Comparison of ENCODE assay signal across 1 cellular context in the genomic region with DNA sequence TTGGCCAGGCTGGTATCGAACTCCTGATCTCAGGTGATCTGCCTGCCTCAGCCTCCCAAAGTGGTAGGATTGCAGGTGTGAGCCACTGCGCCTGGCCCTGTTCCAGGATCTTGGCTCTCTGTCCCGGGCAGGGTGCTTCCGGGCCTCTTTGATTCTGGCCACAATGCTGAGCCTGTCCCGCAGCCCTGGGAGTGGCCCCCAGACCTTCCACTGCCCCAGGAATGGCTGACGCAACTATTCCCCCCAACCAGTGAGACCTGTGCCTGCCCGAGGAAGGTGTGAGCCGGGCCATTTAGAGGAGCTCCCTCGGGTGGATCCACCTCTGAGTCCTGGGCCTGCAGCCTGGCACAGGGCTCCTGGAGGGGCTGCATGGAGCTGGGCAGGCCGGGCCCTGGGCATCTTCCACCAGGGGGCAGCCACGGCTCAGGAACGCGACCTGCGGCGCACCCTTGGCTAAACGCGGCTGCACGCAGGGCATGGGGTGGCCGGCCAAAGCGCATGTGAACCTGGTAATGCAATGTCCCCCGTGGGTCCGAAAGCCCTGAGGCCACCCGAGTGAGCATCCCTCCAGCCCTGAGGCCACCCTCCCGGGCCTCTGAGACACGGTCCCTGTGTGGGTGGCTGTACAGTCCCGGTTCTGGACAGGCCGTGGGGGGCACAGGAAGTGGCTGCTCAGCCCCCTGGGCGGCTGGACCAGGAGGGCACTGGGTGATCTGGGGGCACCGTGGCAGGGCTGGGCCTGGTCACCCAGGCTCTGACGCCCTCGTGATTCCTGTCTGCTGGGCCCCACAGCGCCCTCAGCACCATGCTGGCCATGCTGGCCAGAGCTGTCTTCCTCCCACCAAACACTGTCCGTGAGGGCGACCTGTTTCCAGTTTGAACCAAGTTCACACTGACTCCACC.
TF ChIP-seq lines count a peak whose summit lies in the region.

No MANE protein-coding gene starts in this region.

TF ChIP-seq in K562, 482 proteins besides CTCF, POLR2A, EP300 and RAD21 (continued from another document and continues in another):
- TF ChIP-seq, protein P1, sequence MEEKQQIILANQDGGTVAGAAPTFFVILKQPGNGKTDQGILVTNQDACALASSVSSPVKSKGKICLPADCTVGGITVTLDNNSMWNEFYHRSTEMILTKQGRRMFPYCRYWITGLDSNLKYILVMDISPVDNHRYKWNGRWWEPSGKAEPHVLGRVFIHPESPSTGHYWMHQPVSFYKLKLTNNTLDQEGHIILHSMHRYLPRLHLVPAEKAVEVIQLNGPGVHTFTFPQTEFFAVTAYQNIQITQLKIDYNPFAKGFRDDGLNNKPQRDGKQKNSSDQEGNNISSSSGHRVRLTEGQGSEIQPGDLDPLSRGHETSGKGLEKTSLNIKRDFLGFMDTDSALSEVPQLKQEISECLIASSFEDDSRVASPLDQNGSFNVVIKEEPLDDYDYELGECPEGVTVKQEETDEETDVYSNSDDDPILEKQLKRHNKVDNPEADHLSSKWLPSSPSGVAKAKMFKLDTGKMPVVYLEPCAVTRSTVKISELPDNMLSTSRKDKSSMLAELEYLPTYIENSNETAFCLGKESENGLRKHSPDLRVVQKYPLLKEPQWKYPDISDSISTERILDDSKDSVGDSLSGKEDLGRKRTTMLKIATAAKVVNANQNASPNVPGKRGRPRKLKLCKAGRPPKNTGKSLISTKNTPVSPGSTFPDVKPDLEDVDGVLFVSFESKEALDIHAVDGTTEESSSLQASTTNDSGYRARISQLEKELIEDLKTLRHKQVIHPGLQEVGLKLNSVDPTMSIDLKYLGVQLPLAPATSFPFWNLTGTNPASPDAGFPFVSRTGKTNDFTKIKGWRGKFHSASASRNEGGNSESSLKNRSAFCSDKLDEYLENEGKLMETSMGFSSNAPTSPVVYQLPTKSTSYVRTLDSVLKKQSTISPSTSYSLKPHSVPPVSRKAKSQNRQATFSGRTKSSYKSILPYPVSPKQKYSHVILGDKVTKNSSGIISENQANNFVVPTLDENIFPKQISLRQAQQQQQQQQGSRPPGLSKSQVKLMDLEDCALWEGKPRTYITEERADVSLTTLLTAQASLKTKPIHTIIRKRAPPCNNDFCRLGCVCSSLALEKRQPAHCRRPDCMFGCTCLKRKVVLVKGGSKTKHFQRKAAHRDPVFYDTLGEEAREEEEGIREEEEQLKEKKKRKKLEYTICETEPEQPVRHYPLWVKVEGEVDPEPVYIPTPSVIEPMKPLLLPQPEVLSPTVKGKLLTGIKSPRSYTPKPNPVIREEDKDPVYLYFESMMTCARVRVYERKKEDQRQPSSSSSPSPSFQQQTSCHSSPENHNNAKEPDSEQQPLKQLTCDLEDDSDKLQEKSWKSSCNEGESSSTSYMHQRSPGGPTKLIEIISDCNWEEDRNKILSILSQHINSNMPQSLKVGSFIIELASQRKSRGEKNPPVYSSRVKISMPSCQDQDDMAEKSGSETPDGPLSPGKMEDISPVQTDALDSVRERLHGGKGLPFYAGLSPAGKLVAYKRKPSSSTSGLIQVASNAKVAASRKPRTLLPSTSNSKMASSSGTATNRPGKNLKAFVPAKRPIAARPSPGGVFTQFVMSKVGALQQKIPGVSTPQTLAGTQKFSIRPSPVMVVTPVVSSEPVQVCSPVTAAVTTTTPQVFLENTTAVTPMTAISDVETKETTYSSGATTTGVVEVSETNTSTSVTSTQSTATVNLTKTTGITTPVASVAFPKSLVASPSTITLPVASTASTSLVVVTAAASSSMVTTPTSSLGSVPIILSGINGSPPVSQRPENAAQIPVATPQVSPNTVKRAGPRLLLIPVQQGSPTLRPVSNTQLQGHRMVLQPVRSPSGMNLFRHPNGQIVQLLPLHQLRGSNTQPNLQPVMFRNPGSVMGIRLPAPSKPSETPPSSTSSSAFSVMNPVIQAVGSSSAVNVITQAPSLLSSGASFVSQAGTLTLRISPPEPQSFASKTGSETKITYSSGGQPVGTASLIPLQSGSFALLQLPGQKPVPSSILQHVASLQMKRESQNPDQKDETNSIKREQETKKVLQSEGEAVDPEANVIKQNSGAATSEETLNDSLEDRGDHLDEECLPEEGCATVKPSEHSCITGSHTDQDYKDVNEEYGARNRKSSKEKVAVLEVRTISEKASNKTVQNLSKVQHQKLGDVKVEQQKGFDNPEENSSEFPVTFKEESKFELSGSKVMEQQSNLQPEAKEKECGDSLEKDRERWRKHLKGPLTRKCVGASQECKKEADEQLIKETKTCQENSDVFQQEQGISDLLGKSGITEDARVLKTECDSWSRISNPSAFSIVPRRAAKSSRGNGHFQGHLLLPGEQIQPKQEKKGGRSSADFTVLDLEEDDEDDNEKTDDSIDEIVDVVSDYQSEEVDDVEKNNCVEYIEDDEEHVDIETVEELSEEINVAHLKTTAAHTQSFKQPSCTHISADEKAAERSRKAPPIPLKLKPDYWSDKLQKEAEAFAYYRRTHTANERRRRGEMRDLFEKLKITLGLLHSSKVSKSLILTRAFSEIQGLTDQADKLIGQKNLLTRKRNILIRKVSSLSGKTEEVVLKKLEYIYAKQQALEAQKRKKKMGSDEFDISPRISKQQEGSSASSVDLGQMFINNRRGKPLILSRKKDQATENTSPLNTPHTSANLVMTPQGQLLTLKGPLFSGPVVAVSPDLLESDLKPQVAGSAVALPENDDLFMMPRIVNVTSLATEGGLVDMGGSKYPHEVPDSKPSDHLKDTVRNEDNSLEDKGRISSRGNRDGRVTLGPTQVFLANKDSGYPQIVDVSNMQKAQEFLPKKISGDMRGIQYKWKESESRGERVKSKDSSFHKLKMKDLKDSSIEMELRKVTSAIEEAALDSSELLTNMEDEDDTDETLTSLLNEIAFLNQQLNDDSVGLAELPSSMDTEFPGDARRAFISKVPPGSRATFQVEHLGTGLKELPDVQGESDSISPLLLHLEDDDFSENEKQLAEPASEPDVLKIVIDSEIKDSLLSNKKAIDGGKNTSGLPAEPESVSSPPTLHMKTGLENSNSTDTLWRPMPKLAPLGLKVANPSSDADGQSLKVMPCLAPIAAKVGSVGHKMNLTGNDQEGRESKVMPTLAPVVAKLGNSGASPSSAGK (IDR thresholded peaks at IDR 0.05) = peak; percentile 88
- TF ChIP-seq NR3C1 (CRISPR knock-in tag; IDR thresholded peaks at IDR 0.05) (no peak), MTA3 (IDR thresholded peaks at IDR 0.05; ENCODE audit: borderline replicate concordance) (peak; percentile 42), ZNF431 (CRISPR knock-in tag; IDR thresholded peaks at IDR 0.05) (peak; percentile 63; the same call in 1 of the 2 replicates), DIDO1 (tag; IDR thresholded peaks at IDR 0.05; ENCODE audit: low read depth) (no peak), GATA2 (CRISPR knock-in tag; IDR thresholded peaks at IDR 0.05) (no peak), HNRNPUL1 (IDR thresholded peaks at IDR 0.05; ENCODE audit: low read length) (no peak), RBBP5 (IDR thresholded peaks at IDR 0.05; ENCODE audit: borderline replicate concordance, insufficient read depth, low read length, poor library complexity, severe bottlenecking) (no peak), ADNP (tag; IDR thresholded peaks at IDR 0.05) (no peak), KAT2B (IDR thresholded peaks at IDR 0.05; ENCODE audit: low read depth, low read length) (no peak), JUNB (CRISPR knock-in tag; conservative IDR thresholded peaks at IDR 0.05) (no peak), RNF2 (IDR thresholded peaks at IDR 0.05) (no peak), SAFB (IDR thresholded peaks at IDR 0.05; ENCODE audit: borderline replicate concordance, low read depth, low read length) (0 out of 2 replicates have a peak, but pooled peaks have one; percentile 38), SRSF9 (IDR thresholded peaks at IDR 0.05; ENCODE audit: borderline replicate concordance, low read depth, low read length) (no peak), ATF1 (CRISPR knock-in tag; IDR thresholded peaks at IDR 0.05) (no peak), ATF1 (tag; IDR thresholded peaks at IDR 0.05) (0 out of 2 replicates have a peak, but pooled peaks have one; percentile 20), L3MBTL2 (IDR thresholded peaks at IDR 0.05) (no peak; the same call in none of the 2 replicates), HNRNPH1 (optimal IDR thresholded peaks at IDR 0.05; ENCODE audit: low read depth, low read length) (no peak), PRMT5 (CRISPR knock-in tag; IDR thresholded peaks at IDR 0.05) (no peak)
- TF ChIP-seq, protein P2, sequence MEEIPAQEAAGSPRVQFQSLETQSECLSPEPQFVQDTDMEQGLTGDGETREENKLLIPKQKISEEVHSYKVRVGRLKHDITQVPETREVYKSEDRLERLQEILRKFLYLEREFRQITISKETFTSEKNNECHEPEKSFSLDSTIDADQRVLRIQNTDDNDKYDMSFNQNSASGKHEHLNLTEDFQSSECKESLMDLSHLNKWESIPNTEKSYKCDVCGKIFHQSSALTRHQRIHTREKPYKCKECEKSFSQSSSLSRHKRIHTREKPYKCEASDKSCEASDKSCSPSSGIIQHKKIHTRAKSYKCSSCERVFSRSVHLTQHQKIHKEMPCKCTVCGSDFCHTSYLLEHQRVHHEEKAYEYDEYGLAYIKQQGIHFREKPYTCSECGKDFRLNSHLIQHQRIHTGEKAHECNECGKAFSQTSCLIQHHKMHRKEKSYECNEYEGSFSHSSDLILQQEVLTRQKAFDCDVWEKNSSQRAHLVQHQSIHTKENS (CRISPR knock-in tag; IDR thresholded peaks at IDR 0.05) = no peak
- TF ChIP-seq, protein P3, sequence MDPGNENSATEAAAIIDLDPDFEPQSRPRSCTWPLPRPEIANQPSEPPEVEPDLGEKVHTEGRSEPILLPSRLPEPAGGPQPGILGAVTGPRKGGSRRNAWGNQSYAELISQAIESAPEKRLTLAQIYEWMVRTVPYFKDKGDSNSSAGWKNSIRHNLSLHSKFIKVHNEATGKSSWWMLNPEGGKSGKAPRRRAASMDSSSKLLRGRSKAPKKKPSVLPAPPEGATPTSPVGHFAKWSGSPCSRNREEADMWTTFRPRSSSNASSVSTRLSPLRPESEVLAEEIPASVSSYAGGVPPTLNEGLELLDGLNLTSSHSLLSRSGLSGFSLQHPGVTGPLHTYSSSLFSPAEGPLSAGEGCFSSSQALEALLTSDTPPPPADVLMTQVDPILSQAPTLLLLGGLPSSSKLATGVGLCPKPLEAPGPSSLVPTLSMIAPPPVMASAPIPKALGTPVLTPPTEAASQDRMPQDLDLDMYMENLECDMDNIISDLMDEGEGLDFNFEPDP (CRISPR knock-in tag; IDR thresholded peaks at IDR 0.05) = no peak
- TF ChIP-seq, protein P4, sequence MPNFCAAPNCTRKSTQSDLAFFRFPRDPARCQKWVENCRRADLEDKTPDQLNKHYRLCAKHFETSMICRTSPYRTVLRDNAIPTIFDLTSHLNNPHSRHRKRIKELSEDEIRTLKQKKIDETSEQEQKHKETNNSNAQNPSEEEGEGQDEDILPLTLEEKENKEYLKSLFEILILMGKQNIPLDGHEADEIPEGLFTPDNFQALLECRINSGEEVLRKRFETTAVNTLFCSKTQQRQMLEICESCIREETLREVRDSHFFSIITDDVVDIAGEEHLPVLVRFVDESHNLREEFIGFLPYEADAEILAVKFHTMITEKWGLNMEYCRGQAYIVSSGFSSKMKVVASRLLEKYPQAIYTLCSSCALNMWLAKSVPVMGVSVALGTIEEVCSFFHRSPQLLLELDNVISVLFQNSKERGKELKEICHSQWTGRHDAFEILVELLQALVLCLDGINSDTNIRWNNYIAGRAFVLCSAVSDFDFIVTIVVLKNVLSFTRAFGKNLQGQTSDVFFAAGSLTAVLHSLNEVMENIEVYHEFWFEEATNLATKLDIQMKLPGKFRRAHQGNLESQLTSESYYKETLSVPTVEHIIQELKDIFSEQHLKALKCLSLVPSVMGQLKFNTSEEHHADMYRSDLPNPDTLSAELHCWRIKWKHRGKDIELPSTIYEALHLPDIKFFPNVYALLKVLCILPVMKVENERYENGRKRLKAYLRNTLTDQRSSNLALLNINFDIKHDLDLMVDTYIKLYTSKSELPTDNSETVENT (CRISPR knock-in tag; IDR thresholded peaks at IDR 0.05) = no peak
- TF ChIP-seq, protein P5, sequence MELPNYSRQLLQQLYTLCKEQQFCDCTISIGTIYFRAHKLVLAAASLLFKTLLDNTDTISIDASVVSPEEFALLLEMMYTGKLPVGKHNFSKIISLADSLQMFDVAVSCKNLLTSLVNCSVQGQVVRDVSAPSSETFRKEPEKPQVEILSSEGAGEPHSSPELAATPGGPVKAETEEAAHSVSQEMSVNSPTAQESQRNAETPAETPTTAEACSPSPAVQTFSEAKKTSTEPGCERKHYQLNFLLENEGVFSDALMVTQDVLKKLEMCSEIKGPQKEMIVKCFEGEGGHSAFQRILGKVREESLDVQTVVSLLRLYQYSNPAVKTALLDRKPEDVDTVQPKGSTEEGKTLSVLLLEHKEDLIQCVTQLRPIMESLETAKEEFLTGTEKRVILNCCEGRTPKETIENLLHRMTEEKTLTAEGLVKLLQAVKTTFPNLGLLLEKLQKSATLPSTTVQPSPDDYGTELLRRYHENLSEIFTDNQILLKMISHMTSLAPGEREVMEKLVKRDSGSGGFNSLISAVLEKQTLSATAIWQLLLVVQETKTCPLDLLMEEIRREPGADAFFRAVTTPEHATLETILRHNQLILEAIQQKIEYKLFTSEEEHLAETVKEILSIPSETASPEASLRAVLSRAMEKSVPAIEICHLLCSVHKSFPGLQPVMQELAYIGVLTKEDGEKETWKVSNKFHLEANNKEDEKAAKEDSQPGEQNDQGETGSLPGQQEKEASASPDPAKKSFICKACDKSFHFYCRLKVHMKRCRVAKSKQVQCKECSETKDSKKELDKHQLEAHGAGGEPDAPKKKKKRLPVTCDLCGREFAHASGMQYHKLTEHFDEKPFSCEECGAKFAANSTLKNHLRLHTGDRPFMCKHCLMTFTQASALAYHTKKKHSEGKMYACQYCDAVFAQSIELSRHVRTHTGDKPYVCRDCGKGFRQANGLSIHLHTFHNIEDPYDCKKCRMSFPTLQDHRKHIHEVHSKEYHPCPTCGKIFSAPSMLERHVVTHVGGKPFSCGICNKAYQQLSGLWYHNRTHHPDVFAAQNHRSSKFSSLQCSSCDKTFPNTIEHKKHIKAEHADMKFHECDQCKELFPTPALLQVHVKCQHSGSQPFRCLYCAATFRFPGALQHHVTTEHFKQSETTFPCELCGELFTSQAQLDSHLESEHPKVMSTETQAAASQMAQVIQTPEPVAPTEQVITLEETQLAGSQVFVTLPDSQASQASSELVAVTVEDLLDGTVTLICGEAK (IDR thresholded peaks at IDR 0.05) = no peak
- TF ChIP-seq, protein P5 (CRISPR knock-in tag; IDR thresholded peaks at IDR 0.05) = 0 out of 2 replicates have a peak, but pooled peaks have one; percentile 20
